Comparison of ENCODE assay signal across 25 cellular contexts in genomic region chr12:75545636-75546035, GRCh38.
"Had no signal": no experiment of that assay in that cellular context is flagged by ENCODE, and none has a peak within 500 bp of the region (broad histone marks: within the 10 kb centered on the region; RNA-seq: fewer than 3 reads in every experiment).

No MANE protein-coding gene starts in this region.

- H3K27me3 ChIP-seq: adrenal gland, breast epithelium had no signal

- H3K9me3 ChIP-seq: adrenal gland, breast epithelium had no signal

- DNase-seq: activated CD4-positive, alpha-beta T cell treated with anti-CD3 and anti-CD28 coated beads for 48 hours; activated CD4-positive, alpha-beta T cell treated with anti-CD3 and anti-CD28 coated beads, Interleukin-2, amount 50 U/mL, for 4 hours; activated CD4-positive, CD25-positive, alpha-beta regulatory T cell treated with anti-CD3 and anti-CD28 coated beads, Interleukin-2, amount 50 U/mL, for 72 hours; activated CD8-positive, alpha-beta memory T cell treated with anti-CD3 and anti-CD28 coated beads, Interleukin-2, amount 50 U/mL, for 48 hours; activated CD8-positive, alpha-beta T cell treated with anti-CD3 and anti-CD28 coated beads, Interleukin-2, amount 10 ng/mL, durations not matched to agents 7 days and 5 days; activated naive CD4-positive, alpha-beta T cell treated with anti-CD3 and anti-CD28 coated beads, Interleukin-2, amount 50 U/mL, for 16 hours; activated naive CD8-positive, alpha-beta T cell treated with anti-CD3 and anti-CD28 coated beads, Interleukin-2, amount 10 ng/mL, durations not matched to agents 7 days and 5 days; activated T-cell treated with anti-CD3 and anti-CD28 coated beads, Interleukin-2, amount 50 U/mL, for 1 hour; adrenal gland; aorta; caudate nucleus; Kasumi-1; KBM-7; NCI-H1048; NCI-H146; NCI-H2029 treated with DMSO at 0.1 percent for 48 hours; NCI-H446; NCI-H526; NCI-H774; NK-92 treated with Interleukin-12 subunit alpha and Interleukin-12 subunit beta, amount 100 ng/mL, for 24 hours; OCI-M1; SHP77; T-helper 17 cell; T-helper 9 cell had no signal

- H3K27ac ChIP-seq: adrenal gland, breast epithelium had no signal

- H3K4me3 ChIP-seq: adrenal gland, breast epithelium had no signal

- H3K36me3 ChIP-seq: adrenal gland, breast epithelium had no signal

- H3K4me1 ChIP-seq: breast epithelium had no signal
